ENCODE assay signal across 19 cellular contexts in genomic region chr10:67612156-67612555, GRCh38.
DNase-seq lines count a peak whose midpoint lies in the region; ATAC-seq and TF ChIP-seq lines count a peak whose summit lies in the region.
"Had no signal": no experiment of that assay in that cellular context is flagged by ENCODE, and none has a peak within 500 bp of the region (broad histone marks: within the 10 kb centered on the region; RNA-seq: fewer than 3 reads in every experiment).

No MANE protein-coding gene starts in this region.

- no peak overlapping the region for H3K4me3 ChIP-seq in MM.1S (ENCODE audit: low read length)
- H3K4me3 ChIP-seq: A549 had no signal

- peaks cover 3% of the 10 kb centered on the region for H3K9me3 Mint-ChIP-seq in activated CD8-positive, alpha-beta memory T cell treated with anti-CD3 and anti-CD28 coated beads, Interleukin-2, amount 10 ng/mL, durations not matched to agents 7 days and 5 days (ENCODE audit: low read depth)

- H3K4me2 ChIP-seq in MM.1S (ENCODE audit: low read depth, low read length) = peak overlapping the region; percentile 61; the same call in 1 of the 2 replicates
- H3K4me2 ChIP-seq: A549 had no signal

- H3K4me1 Mint-ChIP-seq in activated CD8-positive, alpha-beta memory T cell treated with anti-CD3 and anti-CD28 coated beads, Interleukin-2, amount 10 ng/mL, durations not matched to agents 7 days and 5 days = peaks cover 35% of the 10 kb centered on the region
- H3K4me1 Mint-ChIP-seq: B cell, CD14-positive monocyte had no signal

- no peak for TF ChIP-seq CTCF in MM.1S (IDR thresholded peaks at IDR 0.05; ENCODE audit: low read length)

- H3K36me3 ChIP-seq in MM.1S (replicated peaks; ENCODE audit: insufficient read depth, low read length) = no peaks in the 10 kb centered on the region

- no peak overlapping the region for H2AFZ ChIP-seq in MM.1S (ENCODE audit: low read length)

- CTCF ChIA-PET in activated CD8-positive, alpha-beta memory T cell treated with anti-CD3 and anti-CD28 coated beads, Interleukin-2, amount 10 ng/mL, durations not matched to agents 7 days and 5 days (lab: Charles Lee) = interaction anchor here (3.2 kb wide), 1 partner anchor 167 kb away, joined by 11 read pairs; no protein-coding TSS in a partner anchor

- H3K27me3 ChIP-seq in MM.1S (replicated peaks; ENCODE audit: insufficient read depth, low read length) = no peaks in the 10 kb centered on the region

- H3K4me3 Mint-ChIP-seq in activated CD8-positive, alpha-beta memory T cell treated with anti-CD3 and anti-CD28 coated beads, Interleukin-2, amount 10 ng/mL, durations not matched to agents 7 days and 5 days = no peak overlapping the region
- H3K4me3 Mint-ChIP-seq: B cell, CD14-positive monocyte had no signal

- H3K27ac ChIP-seq in MM.1S (ENCODE audit: low read length) = no peak overlapping the region; the same call in 1 of the 2 replicates
- H3K27ac ChIP-seq: A549 had no signal

- ATAC-seq in activated CD8-positive, alpha-beta memory T cell treated with anti-CD3 and anti-CD28 coated beads, Interleukin-2, amount 10 ng/mL, durations not matched to agents 7 days and 5 days = no peak
- ATAC-seq in HG03045 (IDR thresholded peaks at IDR 0.05; ENCODE audit: unreplicated experiment) = no peak
- no peak for ATAC-seq in GM19395 (IDR thresholded peaks at IDR 0.05; ENCODE audit: unreplicated experiment)
- ATAC-seq: A549 had no signal

- no peak for DNase-seq in activated CD8-positive, alpha-beta memory T cell treated with anti-CD3 and anti-CD28 coated beads, Interleukin-2, amount 10 ng/mL, durations not matched to agents 7 days and 5 days
- DNase-seq in activated CD8-positive, alpha-beta memory T cell treated with anti-CD3 and anti-CD28 coated beads, Interleukin-2, amount 50 U/mL, for 48 hours = no peak
- DNase-seq in MM.1S = no peak
- DNase-seq in iris pigment epithelial cell (ENCODE audit: low read depth) = peak; percentile 81
- no peak for DNase-seq in LoVo (ENCODE audit: low spot score)
- DNase-seq: Caco-2, DMS 273 treated with DMSO at 0.1 percent for 48 hours, DMS79 treated with DMSO at 0.1 percent for 48 hours, H7, NCI-H1092 treated with DMSO at 0.1 percent for 48 hours, NCI-H1436 treated with DMSO at 0.1 percent for 48 hours, NCI-H1930, SIG-M5, SK-N-SH had no signal

- H3K9ac ChIP-seq in MM.1S (ENCODE audit: low read length) = no peak overlapping the region
- H3K9ac ChIP-seq: SK-N-SH had no signal

- H3K9me2 ChIP-seq in MM.1S (replicated peaks; ENCODE audit: insufficient read depth, low read length) = no peaks in the 10 kb centered on the region
- H3K9me2 ChIP-seq: SK-N-SH had no signal

- no peaks in the 10 kb centered on the region for H3K79me2 ChIP-seq in MM.1S (ENCODE audit: low read length)

- no peaks in the 10 kb centered on the region for H4K20me1 ChIP-seq in MM.1S (ENCODE audit: insufficient read depth, low read length)

- no peaks in the 10 kb centered on the region for H3K9me3 ChIP-seq in MM.1S (replicated peaks; ENCODE audit: insufficient read depth, low read length)
- H3K9me3 ChIP-seq: A549, Caco-2, SK-N-SH had no signal

- peaks cover 18% of the 10 kb centered on the region for H3K4me1 ChIP-seq in MM.1S (ENCODE audit: low read length)
- H3K4me1 ChIP-seq: Caco-2 had no signal

- H3K36me3 Mint-ChIP-seq in activated CD8-positive, alpha-beta memory T cell treated with anti-CD3 and anti-CD28 coated beads, Interleukin-2, amount 10 ng/mL, durations not matched to agents 7 days and 5 days = peaks cover 3% of the 10 kb centered on the region
- H3K36me3 Mint-ChIP-seq: CD14-positive monocyte had no signal

- peaks cover 31% of the 10 kb centered on the region for H3K27me3 Mint-ChIP-seq in activated CD8-positive, alpha-beta memory T cell treated with anti-CD3 and anti-CD28 coated beads, Interleukin-2, amount 10 ng/mL, durations not matched to agents 7 days and 5 days

- H3F3A ChIP-seq in MM.1S (ENCODE audit: insufficient read depth, low read length) = peaks cover 7% of the 10 kb centered on the region; the same call in 1 of the 2 replicates

- peak overlapping the region; percentile 73 for H3K27ac Mint-ChIP-seq in activated CD8-positive, alpha-beta memory T cell treated with anti-CD3 and anti-CD28 coated beads, Interleukin-2, amount 10 ng/mL, durations not matched to agents 7 days and 5 days
- H3K27ac Mint-ChIP-seq: B cell, CD14-positive monocyte had no signal
